Comparison of ENCODE assay signal across 7 cellular contexts in genomic region chrY:7672796-7673195, GRCh38.
"Had no signal": no experiment of that assay in that cellular context is flagged by ENCODE, and none has a peak within 500 bp of the region (broad histone marks: within the 10 kb centered on the region; RNA-seq: fewer than 3 reads in every experiment).

No MANE protein-coding gene starts in this region.

- ATAC-seq: HepG2 had no signal

- H2AFZ ChIP-seq: GM23248 had no signal

- H3K36me3 Mint-ChIP-seq: IgD-negative memory B cell had no signal

- H3K4me3 ChIP-seq: GM23248 had no signal

- H3K9ac ChIP-seq: GM23248 had no signal

- H3K27me3 Mint-ChIP-seq: IgD-negative memory B cell had no signal

- H3K9me3 Mint-ChIP-seq: IgD-negative memory B cell had no signal

- H3K4me1 Mint-ChIP-seq: IgD-negative memory B cell had no signal

- DNase-seq: GM23248, GOT3, H7, HCEC 1CT, KBM-7 had no signal

- H3K27ac ChIP-seq: GM23248 had no signal

- H3K4me3 Mint-ChIP-seq: IgD-negative memory B cell had no signal

- H3K27ac Mint-ChIP-seq: IgD-negative memory B cell had no signal
